Comparison of ENCODE assay signal across 12 cellular contexts in genomic region chr14:68307769-68308168, GRCh38.
DNase-seq lines count a peak whose midpoint lies in the region; ATAC-seq and TF ChIP-seq lines count a peak whose summit lies in the region.
"Had no signal": no experiment of that assay in that cellular context is flagged by ENCODE, and none has a peak within 500 bp of the region (broad histone marks: within the 10 kb centered on the region; RNA-seq: fewer than 3 reads in every experiment).

No MANE protein-coding gene starts in this region.

- no peak for TF ChIP-seq POLR2A in gastroesophageal sphincter (IDR thresholded peaks at IDR 0.05)

- ATAC-seq in PC-3 (peak; percentile 27), gastroesophageal sphincter (peak; percentile 81), psoas muscle (peak in 3 of 4 donors; percentile 23 to 64 (median 43)), GM18517 (IDR thresholded peaks at IDR 0.05; ENCODE audit: unreplicated experiment) (no peak), HG02759 (IDR thresholded peaks at IDR 0.05; ENCODE audit: unreplicated experiment) (no peak)
- ATAC-seq: activated naive CD4-positive, alpha-beta T cell treated with anti-CD3 and anti-CD28 coated beads, Interleukin-2, amount 50 U/mL, for 72 hours; GM23338; naive thymus-derived CD4-positive, alpha-beta T cell had no signal

- intact Hi-C loops in PC-3 (cut with micrococcal nuclease) (loop anchor here (1.0 to 5.0 kb wide), 8 partner anchors 51 to 510 kb away; no protein-coding TSS in a partner anchor), psoas muscle (cut with DNase I) (no loop called here)

- peaks cover 41% of the 10 kb centered on the region for H3K4me1 ChIP-seq in PC-3 (ENCODE audit: insufficient read depth, low read length)
- peaks cover 24 to 41% (median 27%) of the 10 kb centered on the region in 3 donors for H3K4me1 ChIP-seq in gastroesophageal sphincter
- peaks cover 16% of the 10 kb centered on the region for H3K4me1 ChIP-seq in psoas muscle

- H3K27ac ChIP-seq in PC-3 (ENCODE audit: low read length) (peak overlapping the region; percentile 75), gastroesophageal sphincter (peak overlapping the region; percentile 46 to 83 (median 80)), psoas muscle (peak overlapping the region; percentile 64)

- H3F3A ChIP-seq in PC-3 (ENCODE audit: low read length, unreplicated experiment) = peaks cover 7% of the 10 kb centered on the region

- H3K9me2 ChIP-seq in PC-3 (replicated peaks; ENCODE audit: low read length) = no peaks in the 10 kb centered on the region

- H3K4me2 ChIP-seq in PC-3 (ENCODE audit: low read length) = peak overlapping the region; percentile 47
- H3K4me2 ChIP-seq: GM23338 had no signal

- H3K9ac ChIP-seq in PC-3 (ENCODE audit: low read length) = no peak overlapping the region

- H3K36me3 ChIP-seq in PC-3 (ENCODE audit: low read depth, low read length) = no peaks in the 10 kb centered on the region
- no peaks in the 10 kb centered on the region for H3K36me3 ChIP-seq in gastroesophageal sphincter
- H3K36me3 ChIP-seq in psoas muscle (ENCODE audit: insufficient read depth in 1 of 2, low read depth in 1 of 2) = no peaks in the 10 kb centered on the region

- no peaks in the 10 kb centered on the region for H3K79me2 ChIP-seq in PC-3 (ENCODE audit: low read length)

- BruUV-seq in PC-3 (replicated peaks; lab: Mats Ljungman, UMichigan) = TSS peak; percentile 36

- peak; percentile 87 for DNase-seq in AG10803 (ENCODE audit: low read depth)
- DNase-seq in PC-3 = no peak
- DNase-seq in psoas muscle = no peak
- no peak for DNase-seq in stimulated activated CD4-positive, alpha-beta T cell treated with anti-CD3 and anti-CD28 coated beads, Interleukin-2, amount 100 ng/mL, for 48 hours
- no peak for DNase-seq in NCI-H146 treated with DMSO at 0.1 percent for 48 hours (lab: John Stamatoyannopoulos, UW; ENCODE audit: unreplicated experiment)
- DNase-seq: activated CD4-positive, alpha-beta T cell treated with anti-CD3 and anti-CD28 coated beads for 48 hours; naive thymus-derived CD4-positive, alpha-beta T cell had no signal

- H2AFZ ChIP-seq in PC-3 (ENCODE audit: low read length) = peak overlapping the region; percentile 10; the same call in 1 of the 2 replicates
- H2AFZ ChIP-seq: GM23338 had no signal

- H3K9me3 ChIP-seq in PC-3 (ENCODE audit: low read length) (no peaks in the 10 kb centered on the region), gastroesophageal sphincter (no peaks in the 10 kb centered on the region), psoas muscle (no peaks in the 10 kb centered on the region)

- TF ChIP-seq EP300 in gastroesophageal sphincter (IDR thresholded peaks at IDR 0.05) = no peak

- no peak overlapping the region for H3K4me3 ChIP-seq in AG10803 (ENCODE audit: low read length)
- peak overlapping the region; percentile 4; the same call in 1 of the 2 replicates for H3K4me3 ChIP-seq in PC-3 (ENCODE audit: low read length)
- H3K4me3 ChIP-seq in gastroesophageal sphincter = no peak overlapping the region
- no peak overlapping the region for H3K4me3 ChIP-seq in psoas muscle
- H3K4me3 ChIP-seq: GM23338 had no signal

- no peaks in the 10 kb centered on the region for H3K27me3 ChIP-seq in PC-3 (ENCODE audit: low read length)
- no peaks in the 10 kb centered on the region for H3K27me3 ChIP-seq in gastroesophageal sphincter
- no peaks in the 10 kb centered on the region for H3K27me3 ChIP-seq in psoas muscle (ENCODE audit: insufficient read depth in 3 of 3, low read length in 2 of 3)

- CTCF ChIA-PET in PC-3 (lab: Charles Lee) = interaction anchor here (0.6 to 1.3 kb wide), 5 partner anchors 9 to 536 kb away, joined by 3 to 5 read pairs (median 4); no protein-coding TSS in a partner anchor

- H4K20me1 ChIP-seq in PC-3 (ENCODE audit: low read length) = no peaks in the 10 kb centered on the region

- POLR2A ChIA-PET in PC-3 (lab: Charles Lee; ENCODE audit: unreplicated experiment) = interaction anchor here (0.6 kb wide), 2 partner anchors 31 to 291 kb away, joined by 3 to 4 read pairs; no protein-coding TSS in a partner anchor

- TF ChIP-seq CTCF in AG10803 (conservative IDR thresholded peaks at IDR 0.05; ENCODE audit: low read length) = no peak
- TF ChIP-seq CTCF in PC-3 (conservative IDR thresholded peaks at IDR 0.05; ENCODE audit: low read depth, low read length) = no peak
- TF ChIP-seq CTCF in gastroesophageal sphincter (IDR thresholded peaks at IDR 0.05) = no peak
- TF ChIP-seq CTCF in psoas muscle (IDR thresholded peaks at IDR 0.05) = no peak

- 14 to 17% methylated on average over 4 of the region's 4 CpGs for WGBS in gastroesophageal sphincter (ENCODE audit: low coverage in 1 of 2), 2 donors
- 21 to 51% (median 36%) methylated on average over 4 of the region's 4 CpGs for WGBS in psoas muscle, 3 donors

Comparison
In these comparisons a context has a peak if more than half of its experiments do, and no peak if none do; other contexts are left out.
1. ATAC-seq: peak in PC-3 (single experiment), gastroesophageal sphincter (single experiment) and psoas muscle (3 of 4); none in GM18517 (single experiment) and HG02759 (single experiment).
2. Peak in every context shown above with its lines, with median percentiles within 50 percentile points of each other: H3K27ac ChIP-seq.